ENCODE assay signal across 16 cellular contexts in genomic region chr3:15810702-15811101, GRCh38. TPM values are rescaled to one million over a fixed set of nuclear protein-coding genes. Genes with fewer than 3 reads are reported as not detected.
A peak's percentile ranks its signal among the peaks of the same experiment; 100 is the strongest.
DNase-seq lines count a peak whose midpoint lies in the region; ATAC-seq and TF ChIP-seq lines count a peak whose summit lies in the region.
"Had no signal": no experiment of that assay in that cellular context is flagged by ENCODE, and none has a peak within 500 bp of the region (broad histone marks: within the 10 kb centered on the region; RNA-seq: fewer than 3 reads in every experiment).

No MANE protein-coding gene starts in this region.

- H3K4me3 ChIP-seq in GM12865 (ENCODE audit: low read depth, low read length) (no peak overlapping the region), LNCaP clone FGC (ENCODE audit: low read depth, low read length) (no peak overlapping the region), left lung (no peak overlapping the region), esophagus squamous epithelium (no peak overlapping the region)
- H3K4me3 ChIP-seq: BLaER1, K562, pancreas, SJSA1, testis had no signal

- H3K27me3 ChIP-seq in left lung, result no peaks in the 10 kb centered on the region
- H3K27me3 ChIP-seq in esophagus squamous epithelium, result no peaks in the 10 kb centered on the region
- H3K27me3 ChIP-seq: BLaER1, pancreas, SJSA1, testis had no signal

- H3K4me1 ChIP-seq in left lung (peaks cover 4 to 14% of the 10 kb centered on the region in 2 donors), esophagus squamous epithelium (peaks cover 0 to 25% (median 0%) of the 10 kb centered on the region in 3 donors)

- intact Hi-C loops in left lung (cut with DNase I), result no loop called here
- intact Hi-C loops in posterior vena cava (cut with DNase I), result loop anchor here (10.0 kb wide), 1 partner anchor 434 kb away; no protein-coding TSS in a partner anchor
- intact Hi-C loops in esophagus squamous epithelium (cut with DNase I), result loop anchor here (5.0 to 10.0 kb wide), 2 partner anchors 178 to 434 kb away; no protein-coding TSS in a partner anchor

- TF ChIP-seq POLR2A in esophagus squamous epithelium (IDR thresholded peaks at IDR 0.05), result no peak

- TF ChIP-seq CTCF in GM12865 (IDR thresholded peaks at IDR 0.05; ENCODE audit: insufficient read depth, low read depth, low read length, missing control alignments) (no peak), LNCaP clone FGC (IDR thresholded peaks at IDR 0.05; ENCODE audit: control insufficient read depth, extremely low read depth, insufficient read depth) (no peak), left lung (IDR thresholded peaks at IDR 0.05) (no peak), esophagus squamous epithelium (IDR thresholded peaks at IDR 0.05) (no peak)

- DNase-seq in GM12865 (ENCODE audit: low read depth) (peak; percentile 56), LNCaP clone FGC (ENCODE audit: low read depth) (peak; percentile 52), left lung (no peak), posterior vena cava (ENCODE audit: low spot score) (no peak), esophagus squamous epithelium (lab: John Stamatoyannopoulos, UW) (no peak), Kasumi-1 (lab: John Stamatoyannopoulos, UW) (no peak)
- DNase-seq: islet precursor cell, NCI-H1417 treated with DMSO at 0.1 percent for 48 hours, NCI-H345, pancreas, testis had no signal

- H3K9me3 ChIP-seq in left lung (no peaks in the 10 kb centered on the region), esophagus squamous epithelium (no peaks in the 10 kb centered on the region)
- H3K9me3 ChIP-seq: BLaER1, pancreas, SJSA1, testis had no signal

- H3K36me3 ChIP-seq in left lung (no peaks in the 10 kb centered on the region), esophagus squamous epithelium (no peaks in the 10 kb centered on the region)
- H3K36me3 ChIP-seq: BLaER1, pancreas, SJSA1 had no signal

- peak; percentile 34 for ATAC-seq in GM19463 (IDR thresholded peaks at IDR 0.05; ENCODE audit: unreplicated experiment)
- peak; percentile 32 for ATAC-seq in left lung
- no peak for ATAC-seq in GM18517 (IDR thresholded peaks at IDR 0.05; ENCODE audit: unreplicated experiment)
- ATAC-seq: K562 had no signal

- H3K27ac ChIP-seq in left lung (no peak overlapping the region), esophagus squamous epithelium (no peak overlapping the region)
- H3K27ac ChIP-seq: BLaER1, pancreas, SJSA1, testis had no signal

RNA-seq across cellular contexts. Expression of gene ANKRD28, which starts 12.9 kb away (rescaled TPM):
- 10 to 100 TPM; 49.2 to 60.0 TPM for total RNA-seq in left lung
- 10 to 100 TPM; 40.9 to 45.0 TPM for total RNA-seq in posterior vena cava
- 10 to 100 TPM; 20.8 to 49.6 (median 31.8) TPM for total RNA-seq in esophagus squamous epithelium

Comparison
In these comparisons a context has a peak if more than half of its experiments do, and no peak if none do; other contexts are left out.
1. DNase-seq: peak in GM12865 (single experiment) and LNCaP clone FGC (single experiment); none in left lung (0 of 2), posterior vena cava (single experiment), esophagus squamous epithelium (single experiment) and Kasumi-1 (0 of 2).
2. intact Hi-C loops: an anchor here in posterior vena cava (10.0 kb wide) and esophagus squamous epithelium (5.0 to 10.0 kb wide); none called in left lung.